22 cellular contexts compared by ENCODE assay signal in the genomic region with DNA sequence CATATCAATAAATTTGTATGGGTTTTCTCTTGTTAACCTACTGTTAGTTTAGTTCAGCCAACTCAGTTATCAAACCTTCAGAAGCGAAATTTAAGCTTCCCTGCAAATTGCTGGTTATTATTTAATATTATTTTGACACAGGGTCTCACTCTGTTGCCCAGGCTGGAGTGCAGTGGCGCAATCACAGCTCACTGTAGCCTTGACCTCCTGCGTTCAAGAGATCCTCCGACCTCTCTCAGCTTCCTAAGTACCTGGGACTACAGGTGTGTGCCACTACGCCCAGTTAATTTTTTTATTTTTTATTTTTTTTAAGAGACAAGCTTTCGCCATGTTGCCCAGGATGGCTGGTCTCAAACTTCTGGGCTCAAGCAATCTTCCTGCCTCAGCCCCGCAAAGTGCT.
"Had no signal": no experiment of that assay in that cellular context is flagged by ENCODE, and none has a peak within 500 bp of the region (broad histone marks: within the 10 kb centered on the region; RNA-seq: fewer than 3 reads in every experiment).

No MANE protein-coding gene starts in this region.

- H3K36me3 Mint-ChIP-seq: type B pancreatic cell had no signal

- H3K27ac Mint-ChIP-seq: neural progenitor cell; stimulated activated naive B cell treated with anti-CD40 and anti-IgM and Interleukin-4, amounts not matched to agents 10 μg/mL and 1 μg/mL and 100 μg/mL, for 72 hours; type B pancreatic cell had no signal

- H3K9me3 Mint-ChIP-seq: naive thymus-derived CD4-positive, alpha-beta T cell; nephron; neural progenitor cell; stimulated activated naive B cell treated with anti-CD40 and anti-IgM and Interleukin-4, amounts not matched to agents 10 μg/mL and 1 μg/mL and 100 μg/mL, for 72 hours; stimulated activated naive CD8-positive, alpha-beta T cell treated with anti-CD3 and anti-CD28 coated beads, Interleukin-15, amount 100 ng/mL, for 72 hours; type B pancreatic cell had no signal

- ATAC-seq: foreskin keratinocyte; naive thymus-derived CD4-positive, alpha-beta T cell; stimulated activated naive B cell treated with anti-CD40 and anti-IgM and Interleukin-4, amounts not matched to agents 10 μg/mL and 1 μg/mL and 100 μg/mL, for 72 hours; stimulated activated naive CD8-positive, alpha-beta T cell treated with anti-CD3 and anti-CD28 coated beads, Interleukin-15, amount 100 ng/mL, for 72 hours had no signal

- H3K4me1 ChIP-seq: colonic mucosa, foreskin keratinocyte, neural progenitor cell, prostate gland, right atrium auricular region had no signal

- H3K36me3 ChIP-seq: colonic mucosa, prostate gland had no signal

- H3K27ac ChIP-seq: colonic mucosa, foreskin keratinocyte, heart left ventricle, hepatocyte, neural progenitor cell, prostate gland, skin epidermis, spleen, suprapubic skin had no signal

- H3K4me3 ChIP-seq: colonic mucosa, esophagus muscularis mucosa, gastroesophageal sphincter, heart left ventricle, hepatocyte, neural progenitor cell, prostate gland, right atrium auricular region, skin epidermis, spleen, suprapubic skin had no signal

- H3K4me3 Mint-ChIP-seq: naive thymus-derived CD4-positive, alpha-beta T cell; nephron; neural progenitor cell; stimulated activated naive B cell treated with anti-CD40 and anti-IgM and Interleukin-4, amounts not matched to agents 10 μg/mL and 1 μg/mL and 100 μg/mL, for 72 hours; stimulated activated naive CD8-positive, alpha-beta T cell treated with anti-CD3 and anti-CD28 coated beads, Interleukin-15, amount 100 ng/mL, for 72 hours; type B pancreatic cell had no signal

- H3K27me3 ChIP-seq: colonic mucosa, esophagus muscularis mucosa, foreskin keratinocyte, gastroesophageal sphincter, heart left ventricle, hepatocyte, neural progenitor cell, right atrium auricular region, spleen, suprapubic skin had no signal

- H3K4me1 Mint-ChIP-seq: nephron had no signal

- H3K27me3 Mint-ChIP-seq: naive thymus-derived CD4-positive, alpha-beta T cell; stimulated activated naive B cell treated with anti-CD40 and anti-IgM and Interleukin-4, amounts not matched to agents 10 μg/mL and 1 μg/mL and 100 μg/mL, for 72 hours; stimulated activated naive CD8-positive, alpha-beta T cell treated with anti-CD3 and anti-CD28 coated beads, Interleukin-15, amount 100 ng/mL, for 72 hours; type B pancreatic cell had no signal

- DNase-seq: colonic mucosa; dermis blood vessel endothelial cell; effector memory CD4-positive, alpha-beta T cell; heart left ventricle; kidney; mesendoderm; spleen; stimulated activated CD4-positive, alpha-beta T cell treated with anti-CD3 and anti-CD28 coated beads, Interleukin-4, amount 100 ng/mL, for 4 hours; stimulated activated naive B cell treated with anti-CD40 and anti-IgM and Interleukin-4, amounts not matched to agents 10 μg/mL and 1 μg/mL and 100 μg/mL, for 72 hours; stimulated activated naive CD8-positive, alpha-beta T cell treated with anti-CD3 and anti-CD28 coated beads, Interleukin-15, amount 100 ng/mL, for 72 hours had no signal

- H3K9me3 ChIP-seq: colonic mucosa, esophagus muscularis mucosa, gastroesophageal sphincter, heart left ventricle, prostate gland, right atrium auricular region, spleen, suprapubic skin had no signal
